8 cellular contexts compared by ENCODE assay signal in the genomic region with DNA sequence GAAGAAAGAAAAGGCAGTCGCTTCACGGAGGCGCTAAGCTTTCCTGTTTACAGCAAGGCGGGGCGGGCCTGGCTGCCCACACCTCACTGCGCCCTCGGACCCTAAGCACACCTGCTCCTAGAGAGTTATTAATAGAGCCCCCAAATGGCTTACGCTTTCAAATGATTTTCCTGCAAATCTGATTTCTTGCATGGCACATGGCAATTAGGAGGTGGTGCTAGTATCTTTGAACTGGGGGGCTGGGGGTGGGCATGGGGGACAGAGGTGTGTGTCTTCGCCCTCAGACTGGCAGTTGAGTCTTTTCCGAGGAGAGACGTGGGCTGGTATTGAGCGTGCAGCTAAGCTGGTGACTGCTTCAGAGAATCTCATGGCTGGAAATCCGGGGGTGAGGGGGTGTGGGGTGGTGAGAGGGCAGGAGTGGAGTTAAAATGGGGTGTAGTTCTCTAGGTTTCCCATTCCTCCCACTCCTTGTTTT. TPM values are rescaled to one million over a fixed set of nuclear protein-coding genes. Genes with fewer than 3 reads are reported as not detected.
A peak's percentile ranks its signal among the peaks of the same experiment; 100 is the strongest.
DNase-seq lines count a peak whose midpoint lies in the region; ATAC-seq, FAIRE-seq and TF ChIP-seq lines count a peak whose summit lies in the region.

No MANE protein-coding gene starts in this region.

- H3K27me3 Mint-ChIP-seq in CD8-positive, alpha-beta memory T cell: peaks cover 0 to 5% of the 10 kb centered on the region in 2 donors

- no peaks in the 10 kb centered on the region for H3K27me3 ChIP-seq in CD8-positive, alpha-beta memory T cell (ENCODE audit: insufficient read depth, low read length, poor library complexity, severe bottlenecking)
- peaks cover 34% of the 10 kb centered on the region for H3K27me3 ChIP-seq in iPS-15b (ENCODE audit: control insufficient read depth, insufficient read depth, low read length)

- CTCF ChIA-PET in CD8-positive, alpha-beta memory T cell (lab: Charles Lee): interaction anchor here (0.6 to 12.6 kb wide), 65 partner anchors 9 to 369 kb away, joined by 3 to 214 read pairs (median 5); a partner anchor contains a TSS

- peaks cover 0 to 3% (median 0%) of the 10 kb centered on the region in 5 donors for H3K9me3 Mint-ChIP-seq in CD8-positive, alpha-beta memory T cell

- FAIRE-seq in D721Med (lab: Jason Lieb, UNC): no peak

- POLR2A ChIA-PET in CD8-positive, alpha-beta memory T cell (lab: Charles Lee): interaction anchor here (0.6 to 5.0 kb wide), 24 partner anchors 10 to 343 kb away, joined by 3 to 30 read pairs (median 4); a partner anchor contains a TSS

- H3K9me3 ChIP-seq in CD8-positive, alpha-beta memory T cell (ENCODE audit: low read length): no peaks in the 10 kb centered on the region
- no peaks in the 10 kb centered on the region for H3K9me3 ChIP-seq in iPS-15b (ENCODE audit: control insufficient read depth, insufficient read depth, low read length)

- peak; percentile 14 to 68 (median 38) for DNase-seq in CD8-positive, alpha-beta memory T cell
- no peak for DNase-seq in Jurkat, Clone E6-1 (ENCODE audit: low read depth, low spot score)
- peak; percentile 86 for DNase-seq in activated effector memory CD4-positive, alpha-beta T cell treated with anti-CD3 and anti-CD28 coated beads, Interleukin-2, amount 50 U/mL, for 16 hours
- DNase-seq in stimulated activated CD4-positive, alpha-beta T cell treated with anti-CD3 and anti-CD28 coated beads, TNF-alpha, amount 100 ng/mL, for 1 hour (ENCODE audit: low read depth in 3 of 3, low spot score in 1 of 3): peak in 2 of 3 donors; percentile 24 to 46
- no peak for DNase-seq in D721Med (ENCODE audit: insufficient read length, low spot score)

- H3K4me1 Mint-ChIP-seq in CD8-positive, alpha-beta memory T cell: peaks cover 59 to 68% (median 65%) of the 10 kb centered on the region in 3 donors

- peaks cover 27 to 80% (median 35%) of the 10 kb centered on the region in 3 donors for H3K36me3 Mint-ChIP-seq in CD8-positive, alpha-beta memory T cell

- peak overlapping the region; percentile 71 for H3K27ac ChIP-seq in CD8-positive, alpha-beta memory T cell (ENCODE audit: low read depth, low read length)

- peaks cover 53% of the 10 kb centered on the region for H3K4me1 ChIP-seq in CD8-positive, alpha-beta memory T cell (ENCODE audit: insufficient read depth, low read length)
- H3K4me1 ChIP-seq in iPS-15b (ENCODE audit: control insufficient read depth, insufficient read depth, low read length): peaks cover 6% of the 10 kb centered on the region

- H3K36me3 ChIP-seq in CD8-positive, alpha-beta memory T cell (ENCODE audit: insufficient read depth, low read length): peaks cover 30% of the 10 kb centered on the region
- H3K36me3 ChIP-seq in iPS-15b (ENCODE audit: control insufficient read depth, insufficient read depth, low read length): no peaks in the 10 kb centered on the region

- peak overlapping the region; percentile 90 to 100 (median 99) for H3K4me3 Mint-ChIP-seq in CD8-positive, alpha-beta memory T cell

- ATAC-seq in GM21529 (IDR thresholded peaks at IDR 0.05; ENCODE audit: unreplicated experiment): no peak
- no peak for ATAC-seq in HG03135 (IDR thresholded peaks at IDR 0.05; ENCODE audit: unreplicated experiment)

- H3K9ac ChIP-seq in iPS-15b (ENCODE audit: low read depth, low read length): no peak overlapping the region

- no peak for TF ChIP-seq CTCF in D721Med (IDR thresholded peaks at IDR 0.05; ENCODE audit: insufficient read depth, missing control alignments)

- H3K4me3 ChIP-seq in CD8-positive, alpha-beta memory T cell (ENCODE audit: low read length): peak overlapping the region; percentile 64
- H3K4me3 ChIP-seq in Jurkat, Clone E6-1 (ENCODE audit: low read length): peak overlapping the region; percentile 84
- H3K4me3 ChIP-seq in iPS-15b (ENCODE audit: low read depth, low read length): peak overlapping the region; percentile 31

- peak overlapping the region; percentile 92 to 100 (median 98) for H3K27ac Mint-ChIP-seq in CD8-positive, alpha-beta memory T cell

RNA-seq across cellular contexts. Expression of a gene that starts 1.3 kb away (rescaled TPM):
- total RNA-seq in CD8-positive, alpha-beta memory T cell: 100 to 1,000 TPM; 118 to 123 TPM
- polyA plus RNA-seq in CD8-positive, alpha-beta memory T cell: 203 TPM
- 0.39 TPM for polyA plus RNA-seq in Jurkat, Clone E6-1 (2012; ENCODE audit: insufficient read depth, insufficient read length)

Comparison
In these comparisons a context has a peak if more than half of its experiments do, and no peak if none do; other contexts are left out.
1. DNase-seq: peak in CD8-positive, alpha-beta memory T cell (5 of 5), activated effector memory CD4-positive, alpha-beta T cell treated with anti-CD3 and anti-CD28 coated beads, Interleukin-2, amount 50 U/mL, for 16 hours (single experiment) and stimulated activated CD4-positive, alpha-beta T cell treated with anti-CD3 and anti-CD28 coated beads, TNF-alpha, amount 100 ng/mL, for 1 hour (2 of 3); none in Jurkat, Clone E6-1 (single experiment) and D721Med (single experiment).
2. H3K4me3 ChIP-seq: peak in every context shown above with its lines; median percentile 84 in Jurkat, Clone E6-1; 64 in CD8-positive, alpha-beta memory T cell; 31 in iPS-15b.